Comparison of ENCODE assay signal across 2 cellular contexts in the genomic region with DNA sequence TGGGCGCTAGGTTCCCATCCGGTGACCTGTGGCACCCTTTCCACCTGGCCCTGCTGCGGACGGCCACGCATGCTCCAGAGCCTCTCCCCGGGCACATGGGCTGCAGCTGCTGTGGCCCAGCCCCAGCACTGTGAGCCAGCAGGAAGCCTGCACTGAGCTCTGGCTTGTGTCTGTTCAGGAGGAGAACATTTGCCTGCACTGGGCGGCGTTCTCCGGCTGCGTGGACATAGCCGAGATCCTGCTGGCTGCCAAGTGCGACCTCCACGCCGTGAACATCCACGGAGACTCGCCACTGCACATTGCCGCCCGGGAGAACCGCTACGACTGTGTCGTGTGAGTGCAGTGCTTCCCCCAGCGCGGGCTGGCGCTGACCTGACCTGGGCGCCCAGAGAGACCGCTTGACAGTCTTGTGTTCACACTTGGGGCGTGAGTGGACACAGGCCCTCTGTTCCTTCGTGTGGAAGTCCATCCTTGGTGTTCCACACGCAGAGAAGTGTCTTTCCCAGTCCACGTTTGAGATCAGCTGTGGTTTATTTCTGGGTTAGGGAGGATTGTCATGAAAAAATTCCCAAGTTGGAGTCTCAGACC.
TF ChIP-seq lines count a peak whose summit lies in the region.

No MANE protein-coding gene starts in this region.

TF ChIP-seq in K562, 482 proteins besides CTCF, POLR2A, EP300 and RAD21:
- no peak for TF ChIP-seq POLR2AphosphoS2 (IDR thresholded peaks at IDR 0.05; ENCODE audit: low read length)
- TF ChIP-seq HCFC1 (IDR thresholded peaks at IDR 0.05; ENCODE audit: low read depth, low read length): no peak
- TF ChIP-seq, protein P1, sequence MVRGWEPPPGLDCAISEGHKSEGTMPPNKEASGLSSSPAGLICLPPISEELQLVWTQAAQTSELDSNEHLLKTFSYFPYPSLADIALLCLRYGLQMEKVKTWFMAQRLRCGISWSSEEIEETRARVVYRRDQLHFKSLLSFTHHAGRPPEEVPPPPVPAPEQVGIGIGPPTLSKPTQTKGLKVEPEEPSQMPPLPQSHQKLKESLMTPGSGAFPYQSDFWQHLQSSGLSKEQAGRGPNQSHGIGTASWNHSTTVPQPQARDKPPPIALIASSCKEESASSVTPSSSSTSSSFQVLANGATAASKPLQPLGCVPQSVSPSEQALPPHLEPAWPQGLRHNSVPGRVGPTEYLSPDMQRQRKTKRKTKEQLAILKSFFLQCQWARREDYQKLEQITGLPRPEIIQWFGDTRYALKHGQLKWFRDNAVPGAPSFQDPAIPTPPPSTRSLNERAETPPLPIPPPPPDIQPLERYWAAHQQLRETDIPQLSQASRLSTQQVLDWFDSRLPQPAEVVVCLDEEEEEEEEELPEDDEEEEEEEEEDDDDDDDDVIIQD (CRISPR knock-in tag; IDR thresholded peaks at IDR 0.05): no peak
- TF ChIP-seq, protein P2, sequence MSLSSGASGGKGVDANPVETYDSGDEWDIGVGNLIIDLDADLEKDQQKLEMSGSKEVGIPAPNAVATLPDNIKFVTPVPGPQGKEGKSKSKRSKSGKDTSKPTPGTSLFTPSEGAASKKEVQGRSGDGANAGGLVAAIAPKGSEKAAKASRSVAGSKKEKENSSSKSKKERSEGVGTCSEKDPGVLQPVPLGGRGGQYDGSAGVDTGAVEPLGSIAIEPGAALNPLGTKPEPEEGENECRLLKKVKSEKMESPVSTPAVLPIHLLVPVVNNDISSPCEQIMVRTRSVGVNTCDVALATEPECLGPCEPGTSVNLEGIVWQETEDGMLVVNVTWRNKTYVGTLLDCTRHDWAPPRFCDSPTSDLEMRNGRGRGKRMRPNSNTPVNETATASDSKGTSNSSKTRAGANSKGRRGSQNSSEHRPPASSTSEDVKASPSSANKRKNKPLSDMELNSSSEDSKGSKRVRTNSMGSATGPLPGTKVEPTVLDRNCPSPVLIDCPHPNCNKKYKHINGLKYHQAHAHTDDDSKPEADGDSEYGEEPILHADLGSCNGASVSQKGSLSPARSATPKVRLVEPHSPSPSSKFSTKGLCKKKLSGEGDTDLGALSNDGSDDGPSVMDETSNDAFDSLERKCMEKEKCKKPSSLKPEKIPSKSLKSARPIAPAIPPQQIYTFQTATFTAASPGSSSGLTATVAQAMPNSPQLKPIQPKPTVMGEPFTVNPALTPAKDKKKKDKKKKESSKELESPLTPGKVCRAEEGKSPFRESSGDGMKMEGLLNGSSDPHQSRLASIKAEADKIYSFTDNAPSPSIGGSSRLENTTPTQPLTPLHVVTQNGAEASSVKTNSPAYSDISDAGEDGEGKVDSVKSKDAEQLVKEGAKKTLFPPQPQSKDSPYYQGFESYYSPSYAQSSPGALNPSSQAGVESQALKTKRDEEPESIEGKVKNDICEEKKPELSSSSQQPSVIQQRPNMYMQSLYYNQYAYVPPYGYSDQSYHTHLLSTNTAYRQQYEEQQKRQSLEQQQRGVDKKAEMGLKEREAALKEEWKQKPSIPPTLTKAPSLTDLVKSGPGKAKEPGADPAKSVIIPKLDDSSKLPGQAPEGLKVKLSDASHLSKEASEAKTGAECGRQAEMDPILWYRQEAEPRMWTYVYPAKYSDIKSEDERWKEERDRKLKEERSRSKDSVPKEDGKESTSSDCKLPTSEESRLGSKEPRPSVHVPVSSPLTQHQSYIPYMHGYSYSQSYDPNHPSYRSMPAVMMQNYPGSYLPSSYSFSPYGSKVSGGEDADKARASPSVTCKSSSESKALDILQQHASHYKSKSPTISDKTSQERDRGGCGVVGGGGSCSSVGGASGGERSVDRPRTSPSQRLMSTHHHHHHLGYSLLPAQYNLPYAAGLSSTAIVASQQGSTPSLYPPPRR (CRISPR knock-in tag; IDR thresholded peaks at IDR 0.05; ENCODE audit: borderline replicate concordance): no peak
- no peak for TF ChIP-seq HSF4 (CRISPR knock-in tag; IDR thresholded peaks at IDR 0.05; ENCODE audit: borderline replicate concordance)
- 0 out of 2 replicates have a peak, but pooled peaks have one; percentile 20 for TF ChIP-seq POLR2G (IDR thresholded peaks at IDR 0.05; ENCODE audit: low read depth, low read length)
- TF ChIP-seq, protein P3, sequence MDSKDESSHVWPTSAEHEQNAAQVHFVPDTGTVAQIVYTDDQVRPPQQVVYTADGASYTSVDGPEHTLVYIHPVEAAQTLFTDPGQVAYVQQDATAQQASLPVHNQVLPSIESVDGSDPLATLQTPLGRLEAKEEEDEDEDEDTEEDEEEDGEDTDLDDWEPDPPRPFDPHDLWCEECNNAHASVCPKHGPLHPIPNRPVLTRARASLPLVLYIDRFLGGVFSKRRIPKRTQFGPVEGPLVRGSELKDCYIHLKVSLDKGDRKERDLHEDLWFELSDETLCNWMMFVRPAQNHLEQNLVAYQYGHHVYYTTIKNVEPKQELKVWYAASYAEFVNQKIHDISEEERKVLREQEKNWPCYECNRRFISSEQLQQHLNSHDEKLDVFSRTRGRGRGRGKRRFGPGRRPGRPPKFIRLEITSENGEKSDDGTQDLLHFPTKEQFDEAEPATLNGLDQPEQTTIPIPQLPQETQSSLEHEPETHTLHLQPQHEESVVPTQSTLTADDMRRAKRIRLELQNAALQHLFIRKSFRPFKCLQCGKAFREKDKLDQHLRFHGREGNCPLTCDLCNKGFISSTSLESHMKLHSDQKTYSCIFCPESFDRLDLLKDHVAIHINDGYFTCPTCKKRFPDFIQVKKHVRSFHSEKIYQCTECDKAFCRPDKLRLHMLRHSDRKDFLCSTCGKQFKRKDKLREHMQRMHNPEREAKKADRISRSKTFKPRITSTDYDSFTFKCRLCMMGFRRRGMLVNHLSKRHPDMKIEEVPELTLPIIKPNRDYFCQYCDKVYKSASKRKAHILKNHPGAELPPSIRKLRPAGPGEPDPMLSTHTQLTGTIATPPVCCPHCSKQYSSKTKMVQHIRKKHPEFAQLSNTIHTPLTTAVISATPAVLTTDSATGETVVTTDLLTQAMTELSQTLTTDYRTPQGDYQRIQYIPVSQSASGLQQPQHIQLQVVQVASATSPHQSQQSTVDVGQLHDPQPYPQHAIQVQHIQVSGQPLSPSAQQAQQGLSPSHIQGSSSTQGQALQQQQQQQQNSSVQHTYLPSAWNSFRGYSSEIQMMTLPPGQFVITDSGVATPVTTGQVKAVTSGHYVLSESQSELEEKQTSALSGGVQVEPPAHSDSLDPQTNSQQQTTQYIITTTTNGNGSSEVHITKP (IDR thresholded peaks at IDR 0.05; ENCODE audit: partially characterized antibody): no peak
- TF ChIP-seq ZNF134 (CRISPR knock-in tag; conservative IDR thresholded peaks at IDR 0.05): no peak

TF ChIP-seq in GM12891, 5 proteins besides CTCF, POLR2A, EP300 and RAD21:
- TF ChIP-seq PAX5 (IDR thresholded peaks at IDR 0.05; ENCODE audit: insufficient read depth, low read length, severe bottlenecking) (no peak), TAF1 (IDR thresholded peaks at IDR 0.05; ENCODE audit: low read depth, low read length) (no peak), SPI1 (IDR thresholded peaks at IDR 0.05; ENCODE audit: low read depth, low read length) (no peak), POU2F2 (IDR thresholded peaks at IDR 0.05; ENCODE audit: low read depth, low read length) (no peak), POLR2AphosphoS5 (IDR thresholded peaks at IDR 0.05; ENCODE audit: low read depth, low read length) (no peak)
TF ChIP-seq in GM12891: peak in this region for 0.
